8 cellular contexts compared by ENCODE assay signal in genomic region chr2:47402555-47402804, GRCh38. TPM values are rescaled to one million over a fixed set of nuclear protein-coding genes. Genes with fewer than 3 reads are reported as not detected.
DNase-seq lines count a peak whose midpoint lies in the region; ATAC-seq and TF ChIP-seq lines count a peak whose summit lies in the region.

No MANE protein-coding gene starts in this region.

- TF ChIP-seq CTCF in stomach (IDR thresholded peaks at IDR 0.05) = no peak

- peak overlapping the region; percentile 74 for H3K9ac ChIP-seq in iPS-15b (ENCODE audit: low read depth, low read length)

- TF ChIP-seq EP300 in stomach (IDR thresholded peaks at IDR 0.05) = no peak

- H3K4me1 Mint-ChIP-seq in activated CD8-positive, alpha-beta T cell treated with anti-CD3 and anti-CD28 coated beads, Interleukin-2, amount 10 ng/mL, durations not matched to agents 7 days and 5 days (ENCODE audit: low read depth) = peaks cover 30% of the 10 kb centered on the region

- peak overlapping the region; percentile 93 for H3K4me3 ChIP-seq in iPS-15b (ENCODE audit: low read depth, low read length)
- peak overlapping the region; percentile 87 to 97 (median 92) for H3K4me3 ChIP-seq in stomach

- H3K27ac ChIP-seq in stomach = peak overlapping the region in 4 of 5 donors; percentile 69 to 84 (median 78)

- intact Hi-C loops in stomach (cut with DNase I; ENCODE audit: low total_unique reads) = no loop called here

- H3K9me3 Mint-ChIP-seq in activated CD8-positive, alpha-beta T cell treated with anti-CD3 and anti-CD28 coated beads, Interleukin-2, amount 10 ng/mL, durations not matched to agents 7 days and 5 days (ENCODE audit: insufficient read depth) = no peaks in the 10 kb centered on the region

- TF ChIP-seq POLR2A in stomach (IDR thresholded peaks at IDR 0.05) = no peak

- CTCF ChIA-PET in activated CD8-positive, alpha-beta T cell treated with anti-CD3 and anti-CD28 coated beads, Interleukin-2, amount 10 ng/mL, durations not matched to agents 7 days and 5 days (lab: Charles Lee) = interaction anchor here (0.9 to 3.5 kb wide), 5 partner anchors 10 to 364 kb away, joined by 3 to 13 read pairs (median 4); no protein-coding TSS in a partner anchor

- no peak for ATAC-seq in activated CD8-positive, alpha-beta T cell treated with anti-CD3 and anti-CD28 coated beads, Interleukin-2, amount 10 ng/mL, durations not matched to agents 7 days and 5 days
- ATAC-seq in GM18873 (IDR thresholded peaks at IDR 0.05; ENCODE audit: low FRiP score, unreplicated experiment) = no peak

- peak; percentile 94 for DNase-seq in DMS53 (lab: John Stamatoyannopoulos, UW)
- DNase-seq in DMS53 treated with DMSO at 0.1 percent for 48 hours (lab: John Stamatoyannopoulos, UW; ENCODE audit: unreplicated experiment) = no peak
- no peak for DNase-seq in activated CD8-positive, alpha-beta T cell treated with anti-CD3 and anti-CD28 coated beads, Interleukin-2, amount 10 ng/mL, durations not matched to agents 7 days and 5 days
- no peak for DNase-seq in stomach
- DNase-seq in NCI-H2081 (lab: John Stamatoyannopoulos, UW) = no peak
- DNase-seq in germinal center (ENCODE audit: low spot score) = no peak

- peaks cover 5% of the 10 kb centered on the region for H3K36me3 ChIP-seq in iPS-15b (ENCODE audit: control insufficient read depth, insufficient read depth, low read length)
- H3K36me3 ChIP-seq in stomach = peaks cover 0 to 3% (median 0%) of the 10 kb centered on the region in 4 donors

- H3K4me1 ChIP-seq in iPS-15b (ENCODE audit: control insufficient read depth, insufficient read depth, low read length) (peaks cover 7% of the 10 kb centered on the region), stomach (peaks cover 8 to 26% (median 22%) of the 10 kb centered on the region in 4 donors)

- WGBS in stomach, 5 donors = 1 to 5% (median 3%) methylated on average over 8 of the region's 8 CpGs

- peak overlapping the region; percentile 92 for H3K27ac Mint-ChIP-seq in activated CD8-positive, alpha-beta T cell treated with anti-CD3 and anti-CD28 coated beads, Interleukin-2, amount 10 ng/mL, durations not matched to agents 7 days and 5 days

- peaks cover 27% of the 10 kb centered on the region for H3K36me3 Mint-ChIP-seq in activated CD8-positive, alpha-beta T cell treated with anti-CD3 and anti-CD28 coated beads, Interleukin-2, amount 10 ng/mL, durations not matched to agents 7 days and 5 days (ENCODE audit: low read depth)

- POLR2A ChIA-PET in activated CD8-positive, alpha-beta T cell treated with anti-CD3 and anti-CD28 coated beads, Interleukin-2, amount 10 ng/mL, durations not matched to agents 7 days and 5 days (lab: Charles Lee) = interaction anchor here (0.6 to 1.1 kb wide), 5 partner anchors 10 to 424 kb away, joined by 3 to 4 read pairs (median 3); partner anchors contain the start of gene MSH6

- no peaks in the 10 kb centered on the region for H3K9me3 ChIP-seq in iPS-15b (ENCODE audit: control insufficient read depth, insufficient read depth, low read length)
- H3K9me3 ChIP-seq in stomach = no peaks in the 10 kb centered on the region

- H3K27me3 Mint-ChIP-seq in activated CD8-positive, alpha-beta T cell treated with anti-CD3 and anti-CD28 coated beads, Interleukin-2, amount 10 ng/mL, durations not matched to agents 7 days and 5 days (ENCODE audit: low read depth) = no peaks in the 10 kb centered on the region

- H3K27me3 ChIP-seq in iPS-15b (ENCODE audit: control insufficient read depth, insufficient read depth, low read length) = no peaks in the 10 kb centered on the region
- H3K27me3 ChIP-seq in stomach = no peaks in the 10 kb centered on the region

- H3K4me3 Mint-ChIP-seq in activated CD8-positive, alpha-beta T cell treated with anti-CD3 and anti-CD28 coated beads, Interleukin-2, amount 10 ng/mL, durations not matched to agents 7 days and 5 days = peak overlapping the region; percentile 89

RNA-seq across cellular contexts. Expression of gene MSH2, which starts 0.5 kb away (rescaled TPM):
- 10 to 100 TPM; 52.5 to 59.3 TPM for total RNA-seq in activated CD8-positive, alpha-beta T cell treated with anti-CD3 and anti-CD28 coated beads, Interleukin-2, amount 10 ng/mL, durations not matched to agents 7 days and 5 days
- 10 to 100 TPM in 3 of 5 donors, 1 to 10 TPM in 2; 3.1 to 31.5 (median 13.8) TPM for total RNA-seq in stomach
- polyA plus RNA-seq in stomach = 1 to 10 TPM; 5.7 to 8.1 (median 6.2) TPM

RNA-seq across cellular contexts. Expression of gene EPCAM, which starts 33.4 kb away (rescaled TPM):
- not detected for total RNA-seq in activated CD8-positive, alpha-beta T cell treated with anti-CD3 and anti-CD28 coated beads, Interleukin-2, amount 10 ng/mL, durations not matched to agents 7 days and 5 days
- 100 to 1,000 TPM in 3 of 5 donors, 10 to 100 TPM in 2; 19.3 to 509 (median 119) TPM for total RNA-seq in stomach
- polyA plus RNA-seq in stomach = 10 to 100 TPM; 24.6 to 82.9 (median 73.9) TPM

Comparison
In these comparisons a context has a peak if more than half of its experiments do, and no peak if none do; other contexts are left out.
1. RNA of gene EPCAM, which starts 33.4 kb away (total RNA-seq): 19.3 to 509 TPM in stomach; not detected in activated CD8-positive, alpha-beta T cell treated with anti-CD3 and anti-CD28 coated beads, Interleukin-2, amount 10 ng/mL, durations not matched to agents 7 days and 5 days; every median in the first group is over 10 times any median in the second.